Comparison of ENCODE assay signal across 29 cellular contexts in genomic region chr2:109500910-109501309, GRCh38.
"Had no signal": no experiment of that assay in that cellular context is flagged by ENCODE, and none has a peak within 500 bp of the region (broad histone marks: within the 10 kb centered on the region; RNA-seq: fewer than 3 reads in every experiment).

No MANE protein-coding gene starts in this region.

- H3K27ac ChIP-seq: brain microvascular endothelial cell, Peyer's patch, SJSA1 had no signal

- H3K4me2 ChIP-seq: SK-N-SH had no signal

- H3K9me3 ChIP-seq: Peyer's patch, SJSA1, SK-N-SH had no signal

- H3K27me3 Mint-ChIP-seq: activated naive CD8-positive, alpha-beta T cell treated with anti-CD3 and anti-CD28 coated beads for 36 hours had no signal

- H3K27me3 ChIP-seq: brain microvascular endothelial cell, Peyer's patch, SJSA1 had no signal

- H3K36me3 Mint-ChIP-seq: activated CD8-positive, alpha-beta memory T cell treated with anti-CD3 and anti-CD28 coated beads, Interleukin-2, amount 10 ng/mL, durations not matched to agents 7 days and 5 days; activated naive CD4-positive, alpha-beta T cell treated with anti-CD3 and anti-CD28 coated beads, Interleukin-2, amount 10 ng/mL, durations not matched to agents 7 days and 5 days had no signal

- H3K4me3 Mint-ChIP-seq: activated CD4-positive, alpha-beta memory T cell treated with anti-CD3 and anti-CD28 coated beads, Interleukin-2, amount 10 ng/mL, durations not matched to agents 7 days and 5 days; activated CD8-positive, alpha-beta memory T cell treated with anti-CD3 and anti-CD28 coated beads, Interleukin-2, amount 10 ng/mL, durations not matched to agents 7 days and 5 days; activated naive CD4-positive, alpha-beta T cell treated with anti-CD3 and anti-CD28 coated beads, Interleukin-2, amount 10 ng/mL, durations not matched to agents 7 days and 5 days; activated naive CD8-positive, alpha-beta T cell treated with anti-CD3 and anti-CD28 coated beads for 36 hours; T-helper 1 cell treated with Interleukin-12 subunit alpha and Interleukin-12 subunit beta and Interleukin-4 antibody, amounts not matched to agents 30 μg/mL and 1 μg/mL, for 36 hours; T-helper 2 cell treated with Interferon-gamma antibody and Interleukin-4, amounts not matched to agents 5 μg/mL and 100 μg/mL, for 36 hours had no signal

- H3K9me2 ChIP-seq: SK-N-SH had no signal

- H3K27ac Mint-ChIP-seq: activated CD4-positive, alpha-beta memory T cell treated with anti-CD3 and anti-CD28 coated beads, Interleukin-2, amount 10 ng/mL, durations not matched to agents 7 days and 5 days; activated CD8-positive, alpha-beta memory T cell treated with anti-CD3 and anti-CD28 coated beads, Interleukin-2, amount 10 ng/mL, durations not matched to agents 7 days and 5 days; activated naive CD4-positive, alpha-beta T cell treated with anti-CD3 and anti-CD28 coated beads, Interleukin-2, amount 10 ng/mL, durations not matched to agents 7 days and 5 days; activated naive CD8-positive, alpha-beta T cell treated with anti-CD3 and anti-CD28 coated beads for 36 hours; T-helper 1 cell treated with Interleukin-12 subunit alpha and Interleukin-12 subunit beta and Interleukin-4 antibody, amounts not matched to agents 30 μg/mL and 1 μg/mL, for 36 hours; T-helper 2 cell treated with Interferon-gamma antibody and Interleukin-4, amounts not matched to agents 5 μg/mL and 100 μg/mL, for 36 hours had no signal

- ATAC-seq: activated CD8-positive, alpha-beta memory T cell treated with anti-CD3 and anti-CD28 coated beads, Interleukin-2, amount 10 ng/mL, durations not matched to agents 7 days and 5 days; PC-3 had no signal

- H3K9ac ChIP-seq: SK-N-SH had no signal

- H3K4me3 ChIP-seq: Peyer's patch, SJSA1 had no signal

- H3K9me3 Mint-ChIP-seq: activated CD4-positive, alpha-beta memory T cell treated with anti-CD3 and anti-CD28 coated beads, Interleukin-2, amount 10 ng/mL, durations not matched to agents 7 days and 5 days; activated naive CD4-positive, alpha-beta T cell treated with anti-CD3 and anti-CD28 coated beads, Interleukin-2, amount 10 ng/mL, durations not matched to agents 7 days and 5 days; activated naive CD8-positive, alpha-beta T cell treated with anti-CD3 and anti-CD28 coated beads for 36 hours; T-helper 1 cell treated with Interleukin-12 subunit alpha and Interleukin-12 subunit beta and Interleukin-4 antibody, amounts not matched to agents 30 μg/mL and 1 μg/mL, for 36 hours; T-helper 2 cell treated with Interferon-gamma antibody and Interleukin-4, amounts not matched to agents 5 μg/mL and 100 μg/mL, for 36 hours had no signal

- H3K36me3 ChIP-seq: brain microvascular endothelial cell, Peyer's patch, SJSA1 had no signal

- H3K4me1 Mint-ChIP-seq: activated CD4-positive, alpha-beta memory T cell treated with anti-CD3 and anti-CD28 coated beads, Interleukin-2, amount 10 ng/mL, durations not matched to agents 7 days and 5 days; activated CD8-positive, alpha-beta memory T cell treated with anti-CD3 and anti-CD28 coated beads, Interleukin-2, amount 10 ng/mL, durations not matched to agents 7 days and 5 days; activated naive CD4-positive, alpha-beta T cell treated with anti-CD3 and anti-CD28 coated beads, Interleukin-2, amount 10 ng/mL, durations not matched to agents 7 days and 5 days; activated naive CD8-positive, alpha-beta T cell treated with anti-CD3 and anti-CD28 coated beads for 36 hours had no signal

- DNase-seq: activated CD4-positive, alpha-beta memory T cell treated with anti-CD3 and anti-CD28 coated beads, Interleukin-2, amount 10 ng/mL, durations not matched to agents 7 days and 5 days; activated CD4-positive, alpha-beta T cell treated with anti-CD3 and anti-CD28 coated beads for 1 hour; activated CD4-positive, alpha-beta T cell treated with anti-CD3 and anti-CD28 coated beads for 48 hours; activated CD4-positive, CD25-positive, alpha-beta regulatory T cell; activated CD8-positive, alpha-beta memory T cell treated with anti-CD3 and anti-CD28 coated beads for 24 hours; activated CD8-positive, alpha-beta memory T cell treated with anti-CD3 and anti-CD28 coated beads, Interleukin-2, amount 10 ng/mL, durations not matched to agents 7 days and 5 days; activated CD8-positive, alpha-beta memory T cell treated with anti-CD3 and anti-CD28 coated beads, Interleukin-2, amount 50 U/mL, for 48 hours; activated effector memory CD4-positive, alpha-beta T cell treated with Interleukin-2 at 50 U/mL for 16 hours; activated naive CD4-positive, alpha-beta T cell treated with anti-CD3 and anti-CD28 coated beads, Interleukin-2, amount 10 ng/mL, durations not matched to agents 7 days and 5 days; activated naive CD8-positive, alpha-beta T cell treated with anti-CD3 and anti-CD28 coated beads for 36 hours; activated T-cell treated with anti-CD3 and anti-CD28 coated beads, Interleukin-2, amount 50 U/mL, for 48 hours; amniotic stem cell; aorta; brain microvascular endothelial cell; central memory CD4-positive, alpha-beta T cell; NCI-H1105; NCI-H1417 treated with DMSO at 0.1 percent for 48 hours; NCI-H1694; NCI-H2029; NCI-H345; NCI-H524 treated with DMSO at 0.1 percent for 48 hours; PC-3; Peyer's patch; RPMI8226; SHP77 treated with DMSO at 0.1 percent for 48 hours; SK-N-SH had no signal
